In the genomic region with DNA sequence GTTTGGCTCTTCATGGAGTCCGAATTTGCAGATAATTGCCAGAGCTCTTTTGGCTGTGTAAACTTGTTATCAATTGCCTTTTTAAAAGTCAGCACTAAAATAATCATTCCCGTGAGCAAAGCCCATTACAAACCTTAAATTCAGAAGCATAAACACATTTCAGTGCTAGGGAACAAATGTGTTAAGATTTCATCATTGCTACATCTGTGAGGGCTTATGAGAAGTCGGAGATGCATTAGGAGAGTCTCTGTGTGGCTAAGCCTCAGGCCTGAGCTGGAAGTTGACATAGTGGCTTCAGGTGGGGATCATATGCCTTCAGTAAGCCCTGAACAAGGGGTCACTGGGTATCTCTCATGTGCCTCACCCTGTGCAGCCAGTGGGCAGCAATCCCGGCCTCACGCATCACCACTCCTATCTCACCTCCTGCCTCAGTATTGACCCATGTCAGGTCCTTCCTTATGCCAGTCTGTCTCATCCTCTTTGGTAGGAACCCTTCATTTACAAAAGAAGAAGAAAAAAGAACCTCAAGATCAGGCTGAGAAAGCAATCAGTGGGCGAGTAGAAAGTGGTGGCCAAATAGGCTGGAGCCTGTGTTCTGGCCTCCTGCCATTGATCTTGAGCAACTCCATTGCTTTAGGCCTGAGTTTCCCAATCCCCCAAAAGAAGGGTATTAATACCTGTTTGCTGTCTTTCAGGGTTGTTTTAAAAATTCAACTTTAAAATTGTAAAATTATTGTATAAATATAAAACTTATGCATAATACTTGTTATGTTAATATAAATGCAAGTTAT, we compare ENCODE assay signal across 26 cellular contexts.
"Had no signal": no experiment of that assay in that cellular context is flagged by ENCODE, and none has a peak within 500 bp of the region (broad histone marks: within the 10 kb centered on the region; RNA-seq: fewer than 3 reads in every experiment).

No MANE protein-coding gene starts in this region.

- H3K4me1 ChIP-seq: colonic mucosa, foreskin keratinocyte, lower lobe of right lung, testis, transverse colon had no signal

- H3K27ac ChIP-seq: colonic mucosa, dorsolateral prefrontal cortex, foreskin keratinocyte, lower lobe of right lung, testis, transverse colon, VCaP had no signal

- H3K36me3 ChIP-seq: colonic mucosa, lower lobe of right lung, transverse colon had no signal

- H3K36me3 Mint-ChIP-seq: activated CD4-positive, alpha-beta memory T cell treated with anti-CD3 and anti-CD28 coated beads for 36 hours; natural killer cell had no signal

- DNase-seq: activated CD4-positive, alpha-beta memory T cell treated with anti-CD3 and anti-CD28 coated beads for 36 hours; activated CD4-positive, alpha-beta T cell treated with anti-CD3 and anti-CD28 coated beads for 4 hours; activated CD8-positive, alpha-beta memory T cell treated with anti-CD3 and anti-CD28 coated beads, Interleukin-2, amount 50 U/mL, for 48 hours; activated gamma-delta T cell treated with Interleukin-2 at 50 U/mL for 16 hours; activated naive CD4-positive, alpha-beta T cell treated with anti-CD3 and anti-CD28 coated beads, Interleukin-2, amount 50 U/mL, for 16 hours; activated T-cell treated with anti-CD3 and anti-CD28 coated beads, Interleukin-2, amount 50 U/mL, for 24 hours; amygdala; colonic mucosa; dorsolateral prefrontal cortex; effector memory CD4-positive, alpha-beta T cell; erythroblast; foreskin keratinocyte; left colon; lower lobe of right lung; mesendoderm; natural killer cell; SK-N-SH; stimulated activated CD4-positive, alpha-beta T cell treated with anti-CD3 and anti-CD28 coated beads, Interleukin-2, amount 100 ng/mL, for 48 hours; stimulated activated naive CD4-positive, alpha-beta T cell treated with Interleukin-2 at 50 U/mL for 16 hours; SW 1271; T-helper 9 cell; testis; transverse colon had no signal

- H3K4me1 Mint-ChIP-seq: activated T-helper 17 cell treated with anti-CD3 and anti-CD28 coated beads, Interleukin-2, amount 50 U/mL, for 72 hours; natural killer cell had no signal

- ATAC-seq: activated T-helper 17 cell treated with anti-CD3 and anti-CD28 coated beads, Interleukin-2, amount 50 U/mL, for 72 hours; foreskin keratinocyte; left colon; lower lobe of right lung; natural killer cell had no signal

- H3K9me3 Mint-ChIP-seq: activated CD4-positive, alpha-beta memory T cell treated with anti-CD3 and anti-CD28 coated beads for 36 hours; activated T-cell treated with anti-CD3 and anti-CD28 coated beads, Interleukin-2, amount 50 U/mL, for 24 hours; activated T-helper 17 cell treated with anti-CD3 and anti-CD28 coated beads, Interleukin-2, amount 50 U/mL, for 72 hours; natural killer cell; T-helper 1 cell treated with Interleukin-12 subunit alpha and Interleukin-12 subunit beta and Interleukin-4 antibody, amounts not matched to agents 30 μg/mL and 1 μg/mL, for 36 hours had no signal

- H3K27me3 ChIP-seq: colonic mucosa, foreskin keratinocyte, testis, transverse colon had no signal

- H3K9ac ChIP-seq: SK-N-SH had no signal

- H3K9me3 ChIP-seq: colonic mucosa, lower lobe of right lung, SK-N-SH, testis, transverse colon had no signal

- H3K4me3 Mint-ChIP-seq: activated CD4-positive, alpha-beta memory T cell treated with anti-CD3 and anti-CD28 coated beads for 36 hours; activated T-cell treated with anti-CD3 and anti-CD28 coated beads, Interleukin-2, amount 50 U/mL, for 24 hours; activated T-helper 17 cell treated with anti-CD3 and anti-CD28 coated beads, Interleukin-2, amount 50 U/mL, for 72 hours; natural killer cell; T-helper 1 cell treated with Interleukin-12 subunit alpha and Interleukin-12 subunit beta and Interleukin-4 antibody, amounts not matched to agents 30 μg/mL and 1 μg/mL, for 36 hours had no signal

- H3K4me3 ChIP-seq: colonic mucosa, dorsolateral prefrontal cortex, lower lobe of right lung, testis, transverse colon had no signal

- H3K4me2 ChIP-seq: SK-N-SH had no signal

- H3K27ac Mint-ChIP-seq: activated CD4-positive, alpha-beta memory T cell treated with anti-CD3 and anti-CD28 coated beads for 36 hours; activated T-cell treated with anti-CD3 and anti-CD28 coated beads, Interleukin-2, amount 50 U/mL, for 24 hours; activated T-helper 17 cell treated with anti-CD3 and anti-CD28 coated beads, Interleukin-2, amount 50 U/mL, for 72 hours; natural killer cell; T-helper 1 cell treated with Interleukin-12 subunit alpha and Interleukin-12 subunit beta and Interleukin-4 antibody, amounts not matched to agents 30 μg/mL and 1 μg/mL, for 36 hours had no signal
